In genomic region chr4:59002148-59002547, GRCh38 we compare ENCODE assay signal across 9 cellular contexts.
"Had no signal": no experiment of that assay in that cellular context is flagged by ENCODE, and none has a peak within 500 bp of the region (broad histone marks: within the 10 kb centered on the region; RNA-seq: fewer than 3 reads in every experiment).

No MANE protein-coding gene starts in this region.

- FAIRE-seq: HepG2, HTR-8/SVneo, K562 had no signal

- H3K4me2 ChIP-seq: KMS-11 had no signal

- ATAC-seq: HepG2, K562 had no signal

- H3K4me3 Mint-ChIP-seq: IgD-negative memory B cell had no signal

- H3K27ac ChIP-seq: HL-60, KMS-11 had no signal

- H3K27ac Mint-ChIP-seq: IgD-negative memory B cell had no signal

- H3K4me3 ChIP-seq: K562 had no signal

- H3K36me3 Mint-ChIP-seq: IgD-negative memory B cell had no signal

- H3K27me3 Mint-ChIP-seq: IgD-negative memory B cell had no signal

- H3K9ac ChIP-seq: KMS-11 had no signal

- H3K4me1 Mint-ChIP-seq: IgD-negative memory B cell had no signal

- DNase-seq: IMR-90, KBM-7, KG1 had no signal
